ENCODE assay signal across 14 cellular contexts in the genomic region with DNA sequence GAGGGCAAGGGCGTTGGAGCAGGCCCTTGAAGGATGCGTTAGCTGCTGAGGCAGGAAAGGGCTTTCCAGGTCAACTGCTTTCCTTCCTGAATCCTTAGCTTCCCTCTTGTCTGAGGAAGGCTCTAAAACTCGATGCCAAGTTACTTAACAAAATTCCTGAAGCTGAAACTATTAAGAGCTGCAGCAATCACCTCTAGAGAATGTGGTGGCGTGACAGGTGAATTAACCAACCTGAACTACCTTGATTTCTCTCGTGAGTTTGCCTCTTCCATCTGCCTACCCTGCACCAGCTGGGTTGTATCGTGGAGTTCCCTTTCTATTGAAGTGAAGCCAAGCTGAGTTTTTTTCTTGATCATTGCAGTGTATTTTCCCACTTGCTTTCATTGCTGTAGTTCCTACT.
A peak's percentile ranks its signal among the peaks of the same experiment; 100 is the strongest.
DNase-seq lines count a peak whose midpoint lies in the region; ATAC-seq, FAIRE-seq and TF ChIP-seq lines count a peak whose summit lies in the region.
"Had no signal": no experiment of that assay in that cellular context is flagged by ENCODE, and none has a peak within 500 bp of the region (broad histone marks: within the 10 kb centered on the region; RNA-seq: fewer than 3 reads in every experiment).

No MANE protein-coding gene starts in this region.

- H3K4me1 ChIP-seq in rectal smooth muscle tissue (ENCODE audit: control insufficient read depth, insufficient read depth, low read length) = peaks cover 31% of the 10 kb centered on the region

- H3K27ac ChIP-seq in rectal smooth muscle tissue (ENCODE audit: low read depth, low read length) = peak overlapping the region; percentile 81

- H3K36me3 ChIP-seq in bronchial epithelial cell (ENCODE audit: control insufficient read depth, insufficient read depth, low read length) = no peaks in the 10 kb centered on the region
- H3K36me3 ChIP-seq in rectal smooth muscle tissue (ENCODE audit: control insufficient read depth, insufficient read depth, low read length) = no peaks in the 10 kb centered on the region

- no peak for TF ChIP-seq CTCF in bronchial epithelial cell (IDR thresholded peaks at IDR 0.05; ENCODE audit: insufficient read depth, low read length, severe bottlenecking)

- DNase-seq in bronchial epithelial cell (ENCODE audit: low read depth) (no peak), left kidney (ENCODE audit: low read depth, low spot score) (peak; percentile 5)
- DNase-seq in activated T-cell treated with anti-CD3 and anti-CD28 coated beads, Interleukin-2, amount 50 U/mL, for 48 hours = no peak
- DNase-seq in activated CD4-positive, alpha-beta T cell treated with anti-CD3 and anti-CD28 coated beads, Interleukin-2, amount 50 U/mL, for 48 hours = no peak
- DNase-seq: DMS 273 treated with DMSO at 0.1 percent for 48 hours; H9; NCI-H1417; NCI-H1930; NCI-H526; NK-92 treated with Interleukin-12 subunit alpha and Interleukin-12 subunit beta, amount 100 ng/mL, for 24 hours; OCI-M1 had no signal

- H3K27me3 ChIP-seq in bronchial epithelial cell (ENCODE audit: control insufficient read depth, insufficient read depth, low read length) (no peaks in the 10 kb centered on the region), rectal smooth muscle tissue (ENCODE audit: control insufficient read depth, insufficient read depth, low read length) (no peaks in the 10 kb centered on the region)

- peak; percentile 50 for FAIRE-seq in bronchial epithelial cell (lab: Jason Lieb, UNC)

- H3K9ac ChIP-seq in rectal smooth muscle tissue (ENCODE audit: low read length) = no peak overlapping the region

- ATAC-seq in GM19452 (IDR thresholded peaks at IDR 0.05; ENCODE audit: unreplicated experiment) (no peak), HG03432 (IDR thresholded peaks at IDR 0.05; ENCODE audit: unreplicated experiment) (no peak)

- H3K4me3 ChIP-seq in bronchial epithelial cell (ENCODE audit: low read depth, low read length) = no peak overlapping the region
- no peak overlapping the region for H3K4me3 ChIP-seq in rectal smooth muscle tissue (ENCODE audit: low read length)
